13 cellular contexts compared by ENCODE assay signal in genomic region chr10:12243860-12244620, GRCh38. TPM values are rescaled to one million over a fixed set of nuclear protein-coding genes. Genes with fewer than 3 reads are reported as not detected.
DNase-seq lines count a peak whose midpoint lies in the region; ATAC-seq lines count a peak whose summit lies in the region.
"Had no signal": no experiment of that assay in that cellular context is flagged by ENCODE, and none has a peak within 500 bp of the region (broad histone marks: within the 10 kb centered on the region; RNA-seq: fewer than 3 reads in every experiment).

No MANE protein-coding gene starts in this region.

- H3K4me1 Mint-ChIP-seq in stimulated activated naive CD8-positive, alpha-beta T cell treated with anti-CD3 and anti-CD28 coated beads, Interleukin-15, amount 100 ng/mL, for 72 hours: peaks cover 37% of the 10 kb centered on the region
- H3K4me1 Mint-ChIP-seq in central memory CD8-positive, alpha-beta T cell: peaks cover 18% of the 10 kb centered on the region

- no peak for DNase-seq in stimulated activated naive CD8-positive, alpha-beta T cell treated with anti-CD3 and anti-CD28 coated beads, Interleukin-15, Interleukin-2, amounts not matched to agents 100 U/mL and 50 U/mL, for 24 hours
- DNase-seq in stimulated activated naive CD8-positive, alpha-beta T cell treated with anti-CD3 and anti-CD28 coated beads, Interleukin-15, amount 100 ng/mL, for 72 hours: no peak
- DNase-seq in NAMALWA (ENCODE audit: low spot score) (peak; percentile 94), NCI-H2081 treated with DMSO at 0.1 percent for 48 hours (lab: John Stamatoyannopoulos, UW) (no peak), posterior vena cava (ENCODE audit: low spot score) (no peak), DMS 273 treated with DMSO at 0.1 percent for 48 hours (lab: John Stamatoyannopoulos, UW) (no peak)
- no peak for DNase-seq in central memory CD8-positive, alpha-beta T cell (ENCODE audit: low spot score in 2 of 2)
- DNase-seq: activated naive CD4-positive, alpha-beta T cell; dorsolateral prefrontal cortex; heart left ventricle; mesendoderm; NCI-H69 had no signal

- H3K9me3 Mint-ChIP-seq in stimulated activated naive CD8-positive, alpha-beta T cell treated with anti-CD3 and anti-CD28 coated beads, Interleukin-15, amount 100 ng/mL, for 72 hours: no peaks in the 10 kb centered on the region
- H3K9me3 Mint-ChIP-seq in central memory CD8-positive, alpha-beta T cell: no peaks in the 10 kb centered on the region

- no peaks in the 10 kb centered on the region for H3K27me3 Mint-ChIP-seq in stimulated activated naive CD8-positive, alpha-beta T cell treated with anti-CD3 and anti-CD28 coated beads, Interleukin-15, amount 100 ng/mL, for 72 hours
- no peaks in the 10 kb centered on the region for H3K27me3 Mint-ChIP-seq in central memory CD8-positive, alpha-beta T cell

- H3K27ac Mint-ChIP-seq in stimulated activated naive CD8-positive, alpha-beta T cell treated with anti-CD3 and anti-CD28 coated beads, Interleukin-15, amount 100 ng/mL, for 72 hours: peak overlapping the region in 1 of 2 donors; percentile 78
- H3K27ac Mint-ChIP-seq in central memory CD8-positive, alpha-beta T cell (ENCODE audit: low read depth): no peak overlapping the region

- intact Hi-C loops in posterior vena cava (cut with DNase I): no loop called here

- H3K4me3 Mint-ChIP-seq in stimulated activated naive CD8-positive, alpha-beta T cell treated with anti-CD3 and anti-CD28 coated beads, Interleukin-15, amount 100 ng/mL, for 72 hours: no peak overlapping the region
- H3K4me3 Mint-ChIP-seq in central memory CD8-positive, alpha-beta T cell: no peak overlapping the region

- ATAC-seq in stimulated activated naive CD8-positive, alpha-beta T cell treated with anti-CD3 and anti-CD28 coated beads, Interleukin-15, Interleukin-2, amounts not matched to agents 100 U/mL and 50 U/mL, for 24 hours: peak; percentile 11
- no peak for ATAC-seq in stimulated activated naive CD8-positive, alpha-beta T cell treated with anti-CD3 and anti-CD28 coated beads, Interleukin-15, amount 100 ng/mL, for 72 hours
- peak; percentile 24 for ATAC-seq in central memory CD8-positive, alpha-beta T cell (replicated peaks; ENCODE audit: extremely low read depth, poor library complexity, severe bottlenecking)
- ATAC-seq in GM18517 (IDR thresholded peaks at IDR 0.05; ENCODE audit: unreplicated experiment): no peak

- peaks cover 61% of the 10 kb centered on the region for H3K36me3 Mint-ChIP-seq in central memory CD8-positive, alpha-beta T cell (ENCODE audit: insufficient read depth)

RNA-seq across cellular contexts. Expression of gene CDC123, which starts 48.1 kb away (rescaled TPM):
- total RNA-seq in posterior vena cava: 10 to 100 TPM; 48.5 to 52.7 TPM

RNA-seq across cellular contexts. Expression of gene NUDT5, which starts 48.3 kb away (rescaled TPM):
- total RNA-seq in posterior vena cava: 10 to 100 TPM; 22.4 to 25.2 TPM

Comparison
In these comparisons a context has a peak if more than half of its experiments do, and no peak if none do; other contexts are left out.
1. ATAC-seq: peak in stimulated activated naive CD8-positive, alpha-beta T cell treated with anti-CD3 and anti-CD28 coated beads, Interleukin-15, Interleukin-2, amounts not matched to agents 100 U/mL and 50 U/mL, for 24 hours (single experiment) and central memory CD8-positive, alpha-beta T cell (single experiment); none in stimulated activated naive CD8-positive, alpha-beta T cell treated with anti-CD3 and anti-CD28 coated beads, Interleukin-15, amount 100 ng/mL, for 72 hours (single experiment) and GM18517 (single experiment).